Comparison of ENCODE assay signal across 15 cellular contexts in genomic region chr13:31588331-31588730, GRCh38.
DNase-seq lines count a peak whose midpoint lies in the region; ATAC-seq and TF ChIP-seq lines count a peak whose summit lies in the region.
"Had no signal": no experiment of that assay in that cellular context is flagged by ENCODE, and none has a peak within 500 bp of the region (broad histone marks: within the 10 kb centered on the region; RNA-seq: fewer than 3 reads in every experiment).

No MANE protein-coding gene starts in this region.

- intact Hi-C loops in mucosa of descending colon (cut with DNase I, micrococcal nuclease) (no loop called here), head of caudate nucleus (cut with DNase I) (no loop called here)

- H3K36me3 ChIP-seq in mucosa of descending colon (ENCODE audit: low read depth) = no peaks in the 10 kb centered on the region

- H3K4me3 Mint-ChIP-seq in type B pancreatic cell = peak overlapping the region; percentile 36
- H3K4me3 Mint-ChIP-seq: CD14-positive monocyte had no signal

- TF ChIP-seq CTCF in mucosa of descending colon (IDR thresholded peaks at IDR 0.05) (no peak), type B pancreatic cell (conservative IDR thresholded peaks at IDR 0.05) (no peak), GM20000 (IDR thresholded peaks at IDR 0.05; ENCODE audit: extremely low read depth, missing control alignments) (no peak)

- peaks cover 5% of the 10 kb centered on the region for H3K9me3 Mint-ChIP-seq in type B pancreatic cell

- no peaks in the 10 kb centered on the region for H3K36me3 Mint-ChIP-seq in type B pancreatic cell
- H3K36me3 Mint-ChIP-seq: CD14-positive monocyte had no signal

- DNase-seq in NCI-H1417 (lab: John Stamatoyannopoulos, UW) (peak in 2 of 3 experiments; percentile 36), NCI-H1417 treated with DMSO at 0.1 percent for 48 hours (lab: John Stamatoyannopoulos, UW) (no peak), amniotic epithelial cell (ENCODE audit: low read depth) (peak; percentile 4), mucosa of descending colon (peak in 1 of 3 donors; percentile 67), type B pancreatic cell (ENCODE audit: extremely low spot score, unreplicated experiment) (no peak), GM20000 (ENCODE audit: low spot score) (no peak), head of caudate nucleus (no peak)
- DNase-seq in activated CD4-positive, CD25-positive, alpha-beta regulatory T cell treated with anti-CD3 and anti-CD28 coated beads, Interleukin-2, amount 50 U/mL, for 72 hours = no peak
- DNase-seq: COR-L47, NCI-H146, NCI-H2081 treated with DMSO at 0.1 percent for 48 hours, NCI-H345, NCI-H69, PC-9 had no signal

- H3K4me3 ChIP-seq in mucosa of descending colon = no peak overlapping the region
- H3K4me3 ChIP-seq: PC-9 had no signal

- H3K9me3 ChIP-seq in mucosa of descending colon = no peaks in the 10 kb centered on the region

- peaks cover 14% of the 10 kb centered on the region for H3K4me1 ChIP-seq in mucosa of descending colon (ENCODE audit: low read depth)

- H3K4me1 Mint-ChIP-seq in type B pancreatic cell (ENCODE audit: unreplicated experiment) = peaks cover 17% of the 10 kb centered on the region
- H3K4me1 Mint-ChIP-seq: CD14-positive monocyte had no signal

- H3K27me3 Mint-ChIP-seq in type B pancreatic cell = peaks cover 3% of the 10 kb centered on the region

- peak overlapping the region; percentile 40 for H3K27ac Mint-ChIP-seq in type B pancreatic cell
- H3K27ac Mint-ChIP-seq: CD14-positive monocyte had no signal

- peak; percentile 96 for ATAC-seq in mucosa of descending colon

Comparison
In these comparisons a context has a peak if more than half of its experiments do, and no peak if none do; other contexts are left out.
1. DNase-seq: peak in NCI-H1417 (2 of 3) and amniotic epithelial cell (single experiment); none in NCI-H1417 treated with DMSO at 0.1 percent for 48 hours (single experiment), type B pancreatic cell (single experiment), GM20000 (single experiment), head of caudate nucleus (0 of 42) and activated CD4-positive, CD25-positive, alpha-beta regulatory T cell treated with anti-CD3 and anti-CD28 coated beads, Interleukin-2, amount 50 U/mL, for 72 hours (single experiment).